8 cellular contexts compared by ENCODE assay signal in genomic region chr2:128321784-128322650, GRCh38. TPM values are rescaled to one million over a fixed set of nuclear protein-coding genes. Genes with fewer than 3 reads are reported as not detected.
DNase-seq lines count a peak whose midpoint lies in the region; ATAC-seq, FAIRE-seq and TF ChIP-seq lines count a peak whose summit lies in the region.

No MANE protein-coding gene starts in this region.

- H4K5ac ChIP-seq in H1 (ENCODE audit: insufficient read length, low read depth, low read length), result peak overlapping the region; percentile 76

- H2BK5ac ChIP-seq in H1 (ENCODE audit: low read depth, low read length), result no peak overlapping the region

- H3K23me2 ChIP-seq in H1 (ENCODE audit: low read depth, low read length), result peaks cover 16% of the 10 kb centered on the region; the same call in 1 of the 2 replicates

- peak overlapping the region; percentile 86 for H3K56ac ChIP-seq in H1 (replicated peaks; ENCODE audit: insufficient read length, low read depth, low read length)

- DNase-seq in CD1c-positive myeloid dendritic cell (ENCODE audit: extremely low spot score) (peak; percentile 90), GM19239 (ENCODE audit: insufficient read length, low spot score) (peak; percentile 90), NCI-H82 (lab: John Stamatoyannopoulos, UW) (peak; percentile 91), H1 (ENCODE audit: low read depth in 1 of 2, low spot score in 2 of 2) (peak; percentile 33 to 93), mesothelial cell of epicardium (ENCODE audit: low spot score in 2 of 2, unreplicated experiment in 2 of 2) (peak; percentile 69 to 94)
- DNase-seq in activated CD8-positive, alpha-beta memory T cell treated with anti-CD3 and anti-CD28 coated beads for 24 hours, result peak; percentile 93
- DNase-seq in stimulated activated CD8-positive, alpha-beta memory T cell treated with anti-CD3 and anti-CD28 coated beads, Interleukin-15, amount 100 ng/mL, for 4 hours (ENCODE audit: low read depth in 2 of 2), result peak; percentile 55 to 64

- H2BK120ac ChIP-seq in H1 (replicated peaks; ENCODE audit: low read depth, low read length), result no peak overlapping the region

- POLR2A ChIA-PET in H1 (lab: Charles Lee; ENCODE audit: partially characterized antibody), result interaction anchor here (0.8 to 1.1 kb wide), 3 partner anchors 17 to 120 kb away, joined by 3 to 4 read pairs (median 3); no protein-coding TSS in a partner anchor

- H2BK20ac ChIP-seq in H1 (ENCODE audit: low read length), result peak overlapping the region; percentile 28; the same call in 1 of the 2 replicates

- H3K27me3 ChIP-seq in H1 (replicated peaks in 1 of 4; ENCODE audit: control insufficient read depth in 3 of 4, extremely low read depth in 1 of 4, insufficient read depth in 3 of 4, low read length in 3 of 4), result peaks cover 0 to 23% (median 16%) of the 10 kb centered on the region in 4 experiments; a peak in 5 of 7 replicates

- peak overlapping the region; percentile 56; the same call in 1 of the 2 replicates for H3K27ac ChIP-seq in H1 (ENCODE audit: low read depth, low read length)

- H3K79me1 ChIP-seq in H1 (ENCODE audit: low read depth, low read length), result no peaks in the 10 kb centered on the region

- H3K14ac ChIP-seq in H1 (ENCODE audit: insufficient read length), result no peak overlapping the region

- H3K36me3 Mint-ChIP-seq in mesothelial cell of epicardium, result no peaks in the 10 kb centered on the region

- H2AK5ac ChIP-seq in H1 (ENCODE audit: low read depth, low read length), result no peak overlapping the region

- peak overlapping the region; percentile 96 for H4K8ac ChIP-seq in H1 (ENCODE audit: extremely low read depth, insufficient read depth, low read length)

- no peaks in the 10 kb centered on the region for H3K27me3 Mint-ChIP-seq in mesothelial cell of epicardium (ENCODE audit: low read depth)

- H3K4me3 ChIP-seq in H1 (ENCODE audit: extremely low read depth in 1 of 4, insufficient read depth in 2 of 4, low read depth in 3 of 4, low read length in 4 of 4), result peak overlapping the region; percentile 33 to 62 (median 45)

- H2BK15ac ChIP-seq in H1 (ENCODE audit: low read length), result no peak overlapping the region

- H4K20me1 ChIP-seq in H1 (replicated peaks in 1 of 2; ENCODE audit: control insufficient read depth in 1 of 2, insufficient read depth in 2 of 2, low read length in 2 of 2), result peaks cover 2 to 7% of the 10 kb centered on the region in 2 experiments

- H2AFZ ChIP-seq in H1 (ENCODE audit: low read length), result no peak overlapping the region

- H3K23ac ChIP-seq in H1 (ENCODE audit: insufficient read length), result no peak overlapping the region

- peak; percentile 76 to 93 for TF ChIP-seq RAD21 in H1 (IDR thresholded peaks at IDR 0.05 in 1 of 2, conservative IDR thresholded peaks at IDR 0.05 in 1 of 2; ENCODE audit: low read depth in 2 of 2, low read length in 2 of 2)

- peak overlapping the region; percentile 79 to 88 for H3K4me2 ChIP-seq in H1 (ENCODE audit: insufficient read depth in 1 of 2, low read depth in 2 of 2, low read length in 2 of 2)

- FAIRE-seq in GM19239 (lab: Jason Lieb, UNC), result peak; percentile 82
- FAIRE-seq in H1 (lab: Jason Lieb, UNC), result peak; percentile 77

- no peaks in the 10 kb centered on the region for H3K36me3 ChIP-seq in H1 (ENCODE audit: control insufficient read depth in 2 of 4, insufficient read depth in 4 of 4, low read length in 3 of 4)

- H3K4me3 Mint-ChIP-seq in mesothelial cell of epicardium, result peak overlapping the region; percentile 59

- 0 out of 3 replicates have a peak, but pooled peaks of 1 of the 2 experiments have one; percentile 54 for TF ChIP-seq POLR2A in H1 (IDR thresholded peaks at IDR 0.05; ENCODE audit: control extremely low read depth in 1 of 2, low read depth in 2 of 2, low read length in 2 of 2)

- no peak overlapping the region for H3K4ac ChIP-seq in H1 (replicated peaks; ENCODE audit: insufficient read length, low read depth, low read length)

- TF ChIP-seq EP300 in H1 (IDR thresholded peaks at IDR 0.05; ENCODE audit: borderline replicate concordance in 1 of 2, low read depth in 2 of 2, low read length in 2 of 2), result peak in 1 of 2 experiments; percentile 90; a peak in 1 of 3 replicates

- H2BK12ac ChIP-seq in H1 (ENCODE audit: low read depth, low read length), result no peak overlapping the region

- CTCF ChIA-PET in H1 (lab: Charles Lee; ENCODE audit: partially characterized antibody), result interaction anchor here (0.6 to 2.1 kb wide), 32 partner anchors 12 to 1602 kb away, joined by 3 to 11 read pairs (median 3); no protein-coding TSS in a partner anchor

- 1% methylated on average over 26 of the region's 89 CpGs; no CpG with 5 or more reads in 1 of the 2 experiments for WGBS in H1 (ENCODE audit: extremely low coverage in 1 of 2, insufficient coverage in 1 of 2, insufficient read length in 1 of 2, insufficient replicate concordance in 2 of 2, low coverage in 1 of 2, low lambda C conversion rate in 2 of 2, missing lambda C conversion rate in 1 of 2), 2 experiments

- H3K27ac Mint-ChIP-seq in mesothelial cell of epicardium, result peak overlapping the region; percentile 82

- H3K9me3 ChIP-seq in H1 (ENCODE audit: insufficient read depth in 2 of 2, low read depth in 1 of 2, low read length in 1 of 2), result no peaks in the 10 kb centered on the region

- ATAC-seq in HG03439 (IDR thresholded peaks at IDR 0.05; ENCODE audit: unreplicated experiment), result peak; percentile 55

- H4K91ac ChIP-seq in H1 (replicated peaks; ENCODE audit: insufficient read length, low read length), result peak overlapping the region; percentile 71

- peaks cover 38% of the 10 kb centered on the region for H3K4me1 Mint-ChIP-seq in mesothelial cell of epicardium

- peak in 2 of 3 experiments; percentile 84 to 94; a peak in 3 of 4 replicates for TF ChIP-seq CTCF in H1 (IDR thresholded peaks at IDR 0.05; ENCODE audit: control extremely low read depth in 1 of 3, insufficient read depth in 1 of 3, low read depth in 1 of 3, low read length in 3 of 3)
- TF ChIP-seq CTCF in mesothelial cell of epicardium (IDR thresholded peaks at IDR 0.05; ENCODE audit: unreplicated experiment), result peak; percentile 96

- H3K9me3 Mint-ChIP-seq in mesothelial cell of epicardium, result no peaks in the 10 kb centered on the region

- peaks cover 6 to 8% of the 10 kb centered on the region in 2 experiments; a peak in 3 of 4 replicates for H3K79me2 ChIP-seq in H1 (ENCODE audit: control insufficient read depth in 1 of 2, insufficient read depth in 2 of 2, low read length in 2 of 2)

- H3K4me1 ChIP-seq in H1 (replicated peaks in 1 of 4; ENCODE audit: control insufficient read depth in 3 of 4, insufficient read depth in 4 of 4, low read length in 3 of 4), result peaks cover 2 to 24% (median 13%) of the 10 kb centered on the region in 4 experiments

- peak overlapping the region; percentile 42 to 76 (median 68); a peak in 6 of 7 replicates for H3K9ac ChIP-seq in H1 (replicated peaks in 1 of 4; ENCODE audit: extremely low read depth in 1 of 4, low read depth in 3 of 4, low read length in 3 of 4)

- H3K18ac ChIP-seq in H1 (ENCODE audit: extremely low read depth, low read length), result peak overlapping the region; percentile 96

TF ChIP-seq in H1, 55 proteins besides CTCF, POLR2A, EP300 and RAD21 (continues in another document):
- TF ChIP-seq GABPA (IDR thresholded peaks at IDR 0.05; ENCODE audit: borderline replicate concordance, insufficient read depth, low read length) (peak; percentile 78), NANOG (IDR thresholded peaks at IDR 0.05; ENCODE audit: insufficient read depth, low read depth, low read length, poor library complexity, severe bottlenecking) (no peak), SP1 (IDR thresholded peaks at IDR 0.05; ENCODE audit: low read depth, low read length) (peak; percentile 72; the same call in 1 of the 2 replicates), CEBPB (IDR thresholded peaks at IDR 0.05; ENCODE audit: low read depth, low read length) (no peak), BRCA1 (IDR thresholded peaks at IDR 0.05; ENCODE audit: low read depth, low read length) (no peak), RXRA (IDR thresholded peaks at IDR 0.05; ENCODE audit: insufficient read depth, low read depth, low read length) (no peak), TEAD4 (IDR thresholded peaks at IDR 0.05; ENCODE audit: low read depth, low read length) (peak; percentile 33; the same call in 1 of the 2 replicates), TAF7 (optimal IDR thresholded peaks at IDR 0.05; ENCODE audit: borderline replicate concordance, low read depth, low read length) (peak; percentile 56), CHD1 (IDR thresholded peaks at IDR 0.05; ENCODE audit: low read depth, low read length) (no peak), HDAC6 (IDR thresholded peaks at IDR 0.05; ENCODE audit: low read depth, low read length) (no peak), MAFK (IDR thresholded peaks at IDR 0.05; ENCODE audit: low read depth, low read length) (no peak), RBBP5 (IDR thresholded peaks at IDR 0.05; ENCODE audit: borderline replicate concordance, low read depth, low read length) (no peak), BCL11A (IDR thresholded peaks at IDR 0.05; ENCODE audit: low read depth in 2 of 2, low read length in 2 of 2) (no peak), KDM4A (IDR thresholded peaks at IDR 0.05; ENCODE audit: low read depth, low read length, severe bottlenecking) (peak; percentile 62), TBP (IDR thresholded peaks at IDR 0.05; ENCODE audit: low read depth, low read length) (0 out of 2 replicates have a peak, but pooled peaks have one; percentile 11), TCF12 (IDR thresholded peaks at IDR 0.05; ENCODE audit: low read depth, low read length) (no peak)
- TF ChIP-seq, protein P1, sequence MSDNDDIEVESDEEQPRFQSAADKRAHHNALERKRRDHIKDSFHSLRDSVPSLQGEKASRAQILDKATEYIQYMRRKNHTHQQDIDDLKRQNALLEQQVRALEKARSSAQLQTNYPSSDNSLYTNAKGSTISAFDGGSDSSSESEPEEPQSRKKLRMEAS (IDR thresholded peaks at IDR 0.05), result peak; percentile 53; the same call in 1 of the 2 replicates
- TF ChIP-seq, protein P2, sequence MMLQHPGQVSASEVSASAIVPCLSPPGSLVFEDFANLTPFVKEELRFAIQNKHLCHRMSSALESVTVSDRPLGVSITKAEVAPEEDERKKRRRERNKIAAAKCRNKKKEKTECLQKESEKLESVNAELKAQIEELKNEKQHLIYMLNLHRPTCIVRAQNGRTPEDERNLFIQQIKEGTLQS (IDR thresholded peaks at IDR 0.05; ENCODE audit: insufficient read depth, low read depth, low read length), result no peak

RNA-seq across cellular contexts. Expression of gene HS6ST1, which starts 3.3 kb away (rescaled TPM):
- total RNA-seq in H1 (2021; fragmentation: NEBNext Ultra II Directional; extraction: Animal tissue kit (Norgen Biotek cat#: 25700)), result 72.8 and 74.6 TPM in 2 replicates
- polyA plus RNA-seq in H1 (2011; rRNA removed), result 37.4 and 61.3 TPM in 2 replicates
- 37.9 TPM for polyA plus RNA-seq in H1 (2011; cell fraction: cytosol; rRNA removed)
- 51.0 TPM for polyA plus RNA-seq in H1 (2011; cell fraction: nucleus; rRNA removed)
- polyA plus RNA-seq in H1 (2012, experiment 1 of 2), result 44.2 to 60.1 TPM (median 56.3 TPM) in 4 replicates
- polyA plus RNA-seq in H1 (2012, experiment 2 of 2), result 57.3 TPM
- polyA plus RNA-seq in H1 (2013, experiment 1 of 2), result 41.0 TPM
- 45.1 TPM for polyA plus RNA-seq in H1 (2013, experiment 2 of 2)
- polyA minus RNA-seq in H1 (2011; rRNA and poly(A)+ RNA removed), result 26.9 and 34.9 TPM in 2 replicates
- polyA minus RNA-seq in H1 (2011; cell fraction: cytosol; rRNA and poly(A)+ RNA removed), result 49.1 TPM
- polyA minus RNA-seq in H1 (2011; cell fraction: nucleus; rRNA and poly(A)+ RNA removed), result 74.6 TPM
- 139 to 141 TPM (median 141 TPM) in 3 replicates for total RNA-seq in mesothelial cell of epicardium

Comparison
In these comparisons a context has a peak if more than half of its experiments do, and no peak if none do; other contexts are left out.
1. Peak in every context shown above with its lines: DNase-seq, ATAC-seq, H3K4me3 ChIP-seq and H3K27ac ChIP-seq.